Comparison of ENCODE assay signal across 10 cellular contexts in genomic region chr11:11856638-11857037, GRCh38. TPM values are rescaled to one million over a fixed set of nuclear protein-coding genes. Genes with fewer than 3 reads are reported as not detected.
DNase-seq lines count a peak whose midpoint lies in the region; ATAC-seq and TF ChIP-seq lines count a peak whose summit lies in the region.
"Had no signal": no experiment of that assay in that cellular context is flagged by ENCODE, and none has a peak within 500 bp of the region (broad histone marks: within the 10 kb centered on the region; RNA-seq: fewer than 3 reads in every experiment).

No MANE protein-coding gene starts in this region.

- 4% methylated on average over 1 of the region's 1 CpG for WGBS in thymus
- 19 to 43% (median 30%) methylated on average over 1 of the region's 1 CpG for WGBS in spleen, 5 donors

- H3K27ac ChIP-seq in thymus (ENCODE audit: low read depth) (peak overlapping the region; percentile 52), spleen (peak overlapping the region in 2 of 8 donors; percentile 20 to 36)

- peak; percentile 34 for DNase-seq in activated naive CD4-positive, alpha-beta T cell treated with anti-CD3 and anti-CD28 coated beads, Interleukin-2, amount 10 ng/mL, durations not matched to agents 7 days and 5 days
- no peak for DNase-seq in activated naive CD4-positive, alpha-beta T cell treated with Interleukin-2 at 50 U/mL for 16 hours
- DNase-seq in M059J (ENCODE audit: low read depth) (peak; percentile 91), foreskin melanocyte (peak; percentile 72), spleen (no peak), erythroblast (lab: John Stamatoyannopoulos, UW) (no peak)
- DNase-seq: C1 segment of cervical spinal cord, NCI-H146 had no signal

- H3K4me1 Mint-ChIP-seq in activated naive CD4-positive, alpha-beta T cell treated with anti-CD3 and anti-CD28 coated beads, Interleukin-2, amount 10 ng/mL, durations not matched to agents 7 days and 5 days = peaks cover 42% of the 10 kb centered on the region

- H3K27me3 ChIP-seq in thymus (ENCODE audit: control insufficient read depth, insufficient read depth) (no peaks in the 10 kb centered on the region), spleen (replicated peaks in 1 of 7) (no peaks in the 10 kb centered on the region)

- H3K27ac Mint-ChIP-seq in activated naive CD4-positive, alpha-beta T cell treated with anti-CD3 and anti-CD28 coated beads, Interleukin-2, amount 10 ng/mL, durations not matched to agents 7 days and 5 days = peak overlapping the region; percentile 52

- no peak for TF ChIP-seq CTCF in spleen (IDR thresholded peaks at IDR 0.05 in 8 of 11, conservative IDR thresholded peaks at IDR 0.05 in 3 of 11)

- H3K4me3 ChIP-seq in thymus (ENCODE audit: low read length) (no peak overlapping the region), spleen (no peak overlapping the region)

- peaks cover 1% of the 10 kb centered on the region for H3K36me3 Mint-ChIP-seq in activated naive CD4-positive, alpha-beta T cell treated with anti-CD3 and anti-CD28 coated beads, Interleukin-2, amount 10 ng/mL, durations not matched to agents 7 days and 5 days

- ATAC-seq in HG03097 (IDR thresholded peaks at IDR 0.05; ENCODE audit: low FRiP score, unreplicated experiment) = no peak

- H3K9me3 ChIP-seq in thymus (ENCODE audit: control insufficient read depth) = no peaks in the 10 kb centered on the region
- no peaks in the 10 kb centered on the region for H3K9me3 ChIP-seq in spleen

- no peaks in the 10 kb centered on the region for H3K36me3 ChIP-seq in thymus (ENCODE audit: control insufficient read depth, insufficient read depth)
- no peaks in the 10 kb centered on the region for H3K36me3 ChIP-seq in spleen

- H3K27me3 Mint-ChIP-seq in activated naive CD4-positive, alpha-beta T cell treated with anti-CD3 and anti-CD28 coated beads, Interleukin-2, amount 10 ng/mL, durations not matched to agents 7 days and 5 days = no peaks in the 10 kb centered on the region

- intact Hi-C loops in spleen (cut with DNase I; ENCODE audit: low total_unique reads) = no loop called here

- no peak overlapping the region for H3K4me3 Mint-ChIP-seq in activated naive CD4-positive, alpha-beta T cell treated with anti-CD3 and anti-CD28 coated beads, Interleukin-2, amount 10 ng/mL, durations not matched to agents 7 days and 5 days

- peaks cover 7% of the 10 kb centered on the region for H3K4me1 ChIP-seq in thymus (ENCODE audit: control insufficient read depth, insufficient read depth, low read length)
- H3K4me1 ChIP-seq in spleen = peaks cover 21 to 100% (median 71%) of the 10 kb centered on the region in 6 donors

- no peaks in the 10 kb centered on the region for H3K9me3 Mint-ChIP-seq in activated naive CD4-positive, alpha-beta T cell treated with anti-CD3 and anti-CD28 coated beads, Interleukin-2, amount 10 ng/mL, durations not matched to agents 7 days and 5 days

- no peak for TF ChIP-seq POLR2A in spleen (IDR thresholded peaks at IDR 0.05)
- no peak for TF ChIP-seq POLR2A in erythroblast (IDR thresholded peaks at IDR 0.05; ENCODE audit: low read length)

- CTCF ChIA-PET in activated naive CD4-positive, alpha-beta T cell treated with anti-CD3 and anti-CD28 coated beads, Interleukin-2, amount 10 ng/mL, durations not matched to agents 7 days and 5 days (lab: Charles Lee) = interaction anchor here (1.1 to 1.3 kb wide), 2 partner anchors 13 to 23 kb away, joined by 3 to 4 read pairs; no protein-coding TSS in a partner anchor

RNA-seq across cellular contexts. Expression of gene USP47, which starts 14.9 kb away (rescaled TPM):
- total RNA-seq in M059J (2014; rRNA removed; shearing (Covaris generic)) = 30.1 and 39.9 TPM in 2 replicates
- polyA plus RNA-seq in thymus (40.3 TPM), spleen (10 to 100 TPM; 13.7 to 17.6 (median 16.5) TPM)
- total RNA-seq in spleen = 10 to 100 TPM; 38.4 to 80.8 (median 54.5) TPM

Comparison
In these comparisons a context has a peak if more than half of its experiments do, and no peak if none do; other contexts are left out.
1. DNase-seq: peak in activated naive CD4-positive, alpha-beta T cell treated with anti-CD3 and anti-CD28 coated beads, Interleukin-2, amount 10 ng/mL, durations not matched to agents 7 days and 5 days (single experiment), M059J (single experiment) and foreskin melanocyte (single experiment); none in activated naive CD4-positive, alpha-beta T cell treated with Interleukin-2 at 50 U/mL for 16 hours (single experiment), spleen (single experiment) and erythroblast (0 of 2).